28 cellular contexts compared by ENCODE assay signal in the genomic region with DNA sequence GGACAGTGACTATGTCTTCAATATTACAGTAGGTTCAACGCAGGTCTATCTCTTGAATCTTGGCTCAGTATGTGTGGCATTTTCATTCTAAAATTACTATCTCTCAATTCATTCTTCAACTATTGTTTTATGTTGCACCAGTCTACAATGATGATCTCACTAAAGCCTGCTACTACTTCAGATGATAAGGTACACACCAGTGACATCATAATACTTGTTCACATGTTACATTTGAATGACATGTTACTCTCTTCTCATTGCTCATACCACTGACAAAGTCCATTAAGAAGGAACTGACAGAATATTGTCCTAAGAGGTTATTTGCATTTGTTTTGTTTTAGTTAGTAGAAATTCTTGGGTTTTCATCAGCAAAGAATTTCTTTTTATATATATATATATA.
"Had no signal": no experiment of that assay in that cellular context is flagged by ENCODE, and none has a peak within 500 bp of the region (broad histone marks: within the 10 kb centered on the region; RNA-seq: fewer than 3 reads in every experiment).

No MANE protein-coding gene starts in this region.

- H3K9me3 ChIP-seq: colonic mucosa, esophagus squamous epithelium, gastrocnemius medialis, gastroesophageal sphincter had no signal

- H3K4me3 ChIP-seq: colonic mucosa, coronary artery, dorsolateral prefrontal cortex, esophagus muscularis mucosa, esophagus squamous epithelium, gastrocnemius medialis, gastroesophageal sphincter, heart left ventricle, heart right ventricle had no signal

- DNase-seq: colonic mucosa; cortex of kidney; dermis blood vessel endothelial cell; dorsolateral prefrontal cortex; effector CD4-positive, alpha-beta T cell; effector CD8-positive, alpha-beta T cell; effector memory CD4-positive, alpha-beta T cell; effector memory CD8-positive, alpha-beta T cell; endodermal cell; erythroblast; esophagus squamous epithelium; foreskin fibroblast; foreskin keratinocyte; foreskin melanocyte; gastrocnemius medialis; glutamatergic neuron; head of caudate nucleus; heart left ventricle; heart right ventricle had no signal

- H3K36me3 ChIP-seq: colonic mucosa, esophagus muscularis mucosa, esophagus squamous epithelium, gastrocnemius medialis, gastroesophageal sphincter, heart left ventricle, heart right ventricle had no signal

- H3K27ac ChIP-seq: colonic mucosa, coronary artery, dorsolateral prefrontal cortex, epithelial cell of prostate, esophagus muscularis mucosa, esophagus squamous epithelium, foreskin keratinocyte, gastrocnemius medialis, gastroesophageal sphincter, heart left ventricle, heart right ventricle had no signal

- H3K27me3 ChIP-seq: colonic mucosa, dorsolateral prefrontal cortex, esophagus muscularis mucosa, esophagus squamous epithelium, foreskin keratinocyte, gastrocnemius medialis, gastroesophageal sphincter, heart left ventricle, heart right ventricle had no signal

- FAIRE-seq: colon, endometrium, endothelial cell of umbilical vein, frontal cortex had no signal

- ATAC-seq: effector memory CD8-positive, alpha-beta T cell; esophagus mucosa; foreskin keratinocyte; gastrocnemius medialis; gastroesophageal sphincter; heart left ventricle; heart right ventricle had no signal

- H3K4me1 ChIP-seq: colonic mucosa, esophagus muscularis mucosa, esophagus squamous epithelium, foreskin keratinocyte, gastrocnemius medialis, gastroesophageal sphincter, heart left ventricle, heart right ventricle had no signal
